In the genomic region with DNA sequence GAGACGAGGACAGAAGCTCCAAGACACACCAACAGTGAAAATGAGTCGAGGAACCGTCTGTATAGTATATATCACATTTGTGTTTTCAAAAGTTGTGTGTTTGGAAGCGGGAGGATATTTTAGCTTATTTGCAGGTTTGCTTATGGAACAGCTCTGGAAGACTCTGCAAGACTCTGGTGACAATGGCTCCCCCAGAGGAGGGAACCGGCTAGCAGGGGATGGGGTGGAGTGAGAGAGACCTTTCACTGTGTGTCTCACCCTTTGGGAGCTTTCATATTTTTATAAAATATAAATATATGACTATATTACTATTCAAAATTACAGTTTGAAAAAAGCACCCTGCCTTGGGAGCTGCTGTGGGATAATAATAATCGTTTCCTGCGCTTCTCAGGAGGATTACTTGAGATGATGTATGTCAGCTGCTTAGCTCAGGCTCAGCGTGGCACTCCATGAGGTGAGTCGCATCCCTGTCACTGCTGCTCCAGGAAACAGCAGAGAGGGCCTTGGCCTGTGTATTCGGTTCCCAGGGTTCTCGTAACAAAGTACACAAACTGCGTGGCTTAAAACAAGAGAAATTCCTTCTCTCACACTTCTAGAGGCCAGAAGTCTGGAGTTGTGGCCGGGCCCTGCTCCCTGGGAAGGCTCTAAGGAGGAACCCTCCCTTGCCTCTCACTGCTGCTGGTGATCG, we compare ENCODE assay signal across 15 cellular contexts.
DNase-seq lines count a peak whose midpoint lies in the region; ATAC-seq, FAIRE-seq and TF ChIP-seq lines count a peak whose summit lies in the region.
"Had no signal": no experiment of that assay in that cellular context is flagged by ENCODE, and none has a peak within 500 bp of the region (broad histone marks: within the 10 kb centered on the region; RNA-seq: fewer than 3 reads in every experiment).

No MANE protein-coding gene starts in this region.

- TF ChIP-seq EP300 in K562 (IDR thresholded peaks at IDR 0.05; ENCODE audit: low read length): no peak

- intact Hi-C loops in K562 (cut with micrococcal nuclease): no loop called here

- TF ChIP-seq CTCF in C4-2B (conservative IDR thresholded peaks at IDR 0.05) (no peak), K562 (IDR thresholded peaks at IDR 0.05 in 2 of 3, conservative IDR thresholded peaks at IDR 0.05 in 1 of 3; ENCODE audit: insufficient read depth in 2 of 3, low read depth in 1 of 3, low read length in 3 of 3) (0 out of 6 replicates have a peak, but pooled peaks of 1 of the 3 experiments have one; percentile 8), lung (IDR thresholded peaks at IDR 0.05; ENCODE audit: control extremely low read depth, extremely low read depth) (no peak), mesothelial cell of epicardium (IDR thresholded peaks at IDR 0.05; ENCODE audit: unreplicated experiment) (no peak)

- no TSS peak for BruUV-seq in K562 (replicated peaks; lab: Mats Ljungman, UMichigan)

- H3K27me3 ChIP-seq in K562 (ENCODE audit: control insufficient read depth in 2 of 2, insufficient read depth in 2 of 2, low read length in 2 of 2) (peaks cover 27 to 59% of the 10 kb centered on the region in 2 experiments), lung (ENCODE audit: control insufficient read depth, insufficient read depth) (no peaks in the 10 kb centered on the region)
- H3K27me3 ChIP-seq: Peyer's patch had no signal

- H2AFZ ChIP-seq in K562 (ENCODE audit: low read depth, low read length): no peak overlapping the region

- POLR2A ChIA-PET in K562 (lab: Yijun Ruan, JAX): no interaction called here

- H3K9me3 ChIP-seq in K562 (replicated peaks; ENCODE audit: control insufficient read depth, insufficient read depth, low read depth, low read length) (no peaks in the 10 kb centered on the region), lung (ENCODE audit: control insufficient read depth in 2 of 2, insufficient read depth in 1 of 2, low read length in 1 of 2) (peaks cover 0 to 7% of the 10 kb centered on the region in 2 donors)
- H3K9me3 ChIP-seq: Peyer's patch had no signal

- in situ Hi-C loops in K562 (cut with MboI): no loop called here

- no peak for TF ChIP-seq RAD21 in K562 (CRISPR knock-in tag; conservative IDR thresholded peaks at IDR 0.05 in 1 of 2, IDR thresholded peaks at IDR 0.05 in 1 of 2)

- no peaks in the 10 kb centered on the region for H3K27me3 Mint-ChIP-seq in mesothelial cell of epicardium (ENCODE audit: low read depth)

- no peaks in the 10 kb centered on the region for H3K9me1 ChIP-seq in K562 (ENCODE audit: control insufficient read depth, insufficient read depth, low read length)

- H3K27ac Mint-ChIP-seq in mesothelial cell of epicardium: no peak overlapping the region
- H3K27ac Mint-ChIP-seq: activated naive CD8-positive, alpha-beta T cell treated with anti-CD3 and anti-CD28 coated beads, Interleukin-2, amount 50 U/mL, for 24 hours had no signal

- FAIRE-seq in K562 (lab: Jason Lieb, UNC): no peak
- FAIRE-seq: GM12892 had no signal

- no peak overlapping the region for H3K9ac ChIP-seq in K562 (ENCODE audit: insufficient read depth in 1 of 2, low read depth in 2 of 2, low read length in 2 of 2)

- H3K36me3 ChIP-seq in K562 (ENCODE audit: control insufficient read depth, insufficient read depth, low read length) (no peaks in the 10 kb centered on the region), lung (ENCODE audit: control insufficient read depth in 2 of 2, insufficient read depth in 2 of 2, low read length in 2 of 2) (no peaks in the 10 kb centered on the region)
- H3K36me3 ChIP-seq: Peyer's patch had no signal

- no peaks in the 10 kb centered on the region for H3K4me1 ChIP-seq in K562 (replicated peaks in 1 of 2; ENCODE audit: control insufficient read depth in 2 of 2, insufficient read depth in 2 of 2, low read length in 2 of 2)
- H3K4me1 ChIP-seq in lung (ENCODE audit: control insufficient read depth in 2 of 2, insufficient read depth in 2 of 2, low read length in 2 of 2): peaks cover 5 to 18% of the 10 kb centered on the region in 2 donors

- CTCF ChIA-PET in K562 (lab: Yijun Ruan, JAX; ENCODE audit: low intra/inter-chr PET ratio): no interaction called here

- no peak overlapping the region for H3K4me2 ChIP-seq in K562 (ENCODE audit: insufficient read depth, low read length)

- no peaks in the 10 kb centered on the region for H3K79me2 ChIP-seq in K562 (ENCODE audit: control insufficient read depth, insufficient read depth, low read length)

- H3K4me3 ChIP-seq in K562: no peak overlapping the region
- H3K4me3 ChIP-seq in lung: no peak overlapping the region
- H3K4me3 ChIP-seq: dorsolateral prefrontal cortex, Peyer's patch had no signal

- 2% methylated on average over 14 of the region's 14 CpGs for WGBS in K562 (ENCODE audit: insufficient coverage, low coverage, missing lambda C conversion rate)
- 93 to 95% methylated on average over 14 of the region's 14 CpGs for WGBS in lung, 2 donors

- H3K27ac ChIP-seq in C4-2B (peak overlapping the region; percentile 96), K562 (ENCODE audit: extremely low read depth, low read depth, low read length) (no peak overlapping the region), lung (ENCODE audit: low read depth in 1 of 2, low read length in 1 of 2) (peak overlapping the region; percentile 66 to 71)
- H3K27ac ChIP-seq: dorsolateral prefrontal cortex had no signal

- ATAC-seq in K562 (peak; percentile 61; the same call in 1 of the 3 replicates), lung (ENCODE audit: insufficient read depth, low FRiP score) (no peak), HG03095 (IDR thresholded peaks at IDR 0.05; ENCODE audit: unreplicated experiment) (no peak), HG03108 (IDR thresholded peaks at IDR 0.05; ENCODE audit: unreplicated experiment) (no peak)
- ATAC-seq: activated naive CD8-positive, alpha-beta T cell treated with anti-CD3 and anti-CD28 coated beads, Interleukin-2, amount 50 U/mL, for 24 hours had no signal

- no peak overlapping the region for H3K4me3 Mint-ChIP-seq in mesothelial cell of epicardium
- H3K4me3 Mint-ChIP-seq: activated naive CD8-positive, alpha-beta T cell treated with anti-CD3 and anti-CD28 coated beads, Interleukin-2, amount 50 U/mL, for 24 hours had no signal

- no peaks in the 10 kb centered on the region for H3K36me3 Mint-ChIP-seq in mesothelial cell of epicardium

- H3K4me1 Mint-ChIP-seq in mesothelial cell of epicardium: peaks cover 30% of the 10 kb centered on the region

- DNase-seq in HS-5 (ENCODE audit: low read depth) (peak; percentile 56), K562 (ENCODE audit: extremely low read depth in 1 of 4, low spot score in 3 of 4) (no peak), lung (ENCODE audit: low spot score) (no peak), NCI-H2029 treated with DMSO at 0.1 percent for 48 hours (lab: John Stamatoyannopoulos, UW) (no peak), mesothelial cell of epicardium (ENCODE audit: low spot score in 2 of 2, unreplicated experiment in 2 of 2) (no peak)
- DNase-seq: activated naive CD8-positive, alpha-beta T cell treated with anti-CD3 and anti-CD28 coated beads, Interleukin-2, amount 50 U/mL, for 24 hours; dorsolateral prefrontal cortex; KBM-7; NCI-H2227 treated with DMSO at 0.1 percent for 48 hours; stimulated activated CD4-positive, alpha-beta T cell treated with anti-CD3 and anti-CD28 coated beads, Interleukin-2, amount 100 ng/mL, for 48 hours had no signal

- no peak for TF ChIP-seq POLR2A in K562 (conservative IDR thresholded peaks at IDR 0.05)

- no peaks in the 10 kb centered on the region for H3K9me3 Mint-ChIP-seq in mesothelial cell of epicardium
- H3K9me3 Mint-ChIP-seq: activated naive CD8-positive, alpha-beta T cell treated with anti-CD3 and anti-CD28 coated beads, Interleukin-2, amount 50 U/mL, for 24 hours had no signal

- 0 out of 2 replicates have a peak, but pooled peaks cover 2% of the 10 kb centered on the region for H4K20me1 ChIP-seq in K562 (replicated peaks; ENCODE audit: control insufficient read depth, insufficient read depth, low read length)

TF ChIP-seq in K562, 482 proteins besides CTCF, POLR2A, EP300 and RAD21 (continues in another document):
- TF ChIP-seq, protein P1, sequence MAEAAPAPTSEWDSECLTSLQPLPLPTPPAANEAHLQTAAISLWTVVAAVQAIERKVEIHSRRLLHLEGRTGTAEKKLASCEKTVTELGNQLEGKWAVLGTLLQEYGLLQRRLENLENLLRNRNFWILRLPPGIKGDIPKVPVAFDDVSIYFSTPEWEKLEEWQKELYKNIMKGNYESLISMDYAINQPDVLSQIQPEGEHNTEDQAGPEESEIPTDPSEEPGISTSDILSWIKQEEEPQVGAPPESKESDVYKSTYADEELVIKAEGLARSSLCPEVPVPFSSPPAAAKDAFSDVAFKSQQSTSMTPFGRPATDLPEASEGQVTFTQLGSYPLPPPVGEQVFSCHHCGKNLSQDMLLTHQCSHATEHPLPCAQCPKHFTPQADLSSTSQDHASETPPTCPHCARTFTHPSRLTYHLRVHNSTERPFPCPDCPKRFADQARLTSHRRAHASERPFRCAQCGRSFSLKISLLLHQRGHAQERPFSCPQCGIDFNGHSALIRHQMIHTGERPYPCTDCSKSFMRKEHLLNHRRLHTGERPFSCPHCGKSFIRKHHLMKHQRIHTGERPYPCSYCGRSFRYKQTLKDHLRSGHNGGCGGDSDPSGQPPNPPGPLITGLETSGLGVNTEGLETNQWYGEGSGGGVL (CRISPR knock-in tag; IDR thresholded peaks at IDR 0.05): no peak
- TF ChIP-seq CHCHD3 (CRISPR knock-in tag; IDR thresholded peaks at IDR 0.05): no peak
- TF ChIP-seq TCF7L2 (IDR thresholded peaks at IDR 0.05; ENCODE audit: low read depth, low read length): no peak
